Comparison of ENCODE assay signal across 8 cellular contexts in the genomic region with DNA sequence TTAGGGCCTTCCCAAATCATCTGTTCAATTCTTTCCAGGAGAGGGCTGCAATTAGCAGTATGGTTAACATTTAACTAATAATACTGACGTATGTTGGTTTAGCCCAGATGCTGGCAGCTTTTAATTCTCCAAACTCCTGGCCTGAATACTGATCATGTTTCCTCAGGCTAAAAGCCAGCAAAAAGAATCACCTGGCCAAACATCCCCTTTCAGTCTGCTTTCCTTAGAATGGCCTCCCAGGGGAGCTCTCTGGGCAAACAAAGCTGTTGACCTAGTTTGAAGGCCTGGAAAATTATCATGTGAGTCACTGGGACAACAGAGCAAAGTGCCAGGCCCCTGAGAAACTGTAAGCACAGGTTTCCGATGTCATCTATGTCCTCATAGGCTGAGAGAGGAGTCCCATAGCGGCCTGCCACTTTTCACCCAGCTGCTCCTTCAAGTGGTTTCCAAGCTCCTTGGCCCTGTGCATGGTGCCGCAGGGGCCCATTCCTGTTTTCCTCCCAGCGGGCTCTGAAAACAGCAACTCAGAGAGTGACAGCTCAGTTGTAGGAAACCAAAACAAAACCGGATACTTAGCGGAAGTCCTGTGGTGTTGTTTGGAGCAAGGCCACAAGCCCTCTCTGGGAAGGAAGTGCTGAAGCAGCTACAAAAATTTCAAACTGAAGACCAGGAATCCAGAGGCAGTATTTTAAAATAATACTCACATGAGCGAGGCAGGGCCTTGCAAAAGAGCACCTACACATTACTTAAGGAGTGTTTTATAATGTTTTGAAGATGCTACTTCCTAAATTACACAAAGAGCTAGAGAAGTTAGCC. TPM values are rescaled to one million over a fixed set of nuclear protein-coding genes. Genes with fewer than 3 reads are reported as not detected.
DNase-seq lines count a peak whose midpoint lies in the region; ATAC-seq and TF ChIP-seq lines count a peak whose summit lies in the region.

No MANE protein-coding gene starts in this region.

- peak overlapping the region; percentile 27 to 33 for H3K4me3 ChIP-seq in tibial artery

- peaks cover 0 to 38% (median 25%) of the 10 kb centered on the region in 4 donors for H3K4me1 ChIP-seq in tibial artery

- H3K36me3 ChIP-seq in tibial artery = no peaks in the 10 kb centered on the region

- H3K27me3 ChIP-seq in tibial artery = no peaks in the 10 kb centered on the region

- intact Hi-C loops in Right ventricle myocardium inferior (cut with DNase I) = loop anchor here (2.0 kb wide), 1 partner anchor 40 kb away; a partner anchor contains a TSS
- intact Hi-C loops in tibial artery (cut with DNase I; ENCODE audit: low total_unique reads) = no loop called here

- DNase-seq in GM10266 (ENCODE audit: extremely low spot score) (peak; percentile 24), NCI-H1092 treated with DMSO at 0.1 percent for 48 hours (lab: John Stamatoyannopoulos, UW) (peak; percentile 99), SKM-1 (lab: John Stamatoyannopoulos, UW; ENCODE audit: unreplicated experiment) (peak; percentile 56), amniotic epithelial cell (ENCODE audit: low read depth) (peak; percentile 86), Right ventricle myocardium inferior (ENCODE audit: missing footprints) (peak; percentile 86), omental fat pad (ENCODE audit: low spot score) (peak; percentile 29), tibial artery (peak; percentile 96 to 97)

- peak overlapping the region; percentile 74 to 76 for H3K27ac ChIP-seq in tibial artery

- ATAC-seq in Right ventricle myocardium inferior (peak; percentile 91), omental fat pad (ENCODE audit: low FRiP score) (peak; percentile 69), HG03159 (IDR thresholded peaks at IDR 0.05; ENCODE audit: unreplicated experiment) (no peak)

- no peaks in the 10 kb centered on the region for H3K9me3 ChIP-seq in tibial artery

- TF ChIP-seq CTCF in GM10266 (IDR thresholded peaks at IDR 0.05; ENCODE audit: control insufficient read depth, insufficient read depth, low read depth, missing control alignments) (no peak), omental fat pad (IDR thresholded peaks at IDR 0.05) (no peak), tibial artery (IDR thresholded peaks at IDR 0.05) (no peak)

RNA-seq across cellular contexts. Expression of a gene that starts 36.5 kb away (rescaled TPM):
- total RNA-seq in Right ventricle myocardium inferior (161 TPM), omental fat pad (100 to 1,000 TPM; 142 to 191 (median 158) TPM)

RNA-seq across cellular contexts. Expression of a gene that starts 40.7 kb away (rescaled TPM):
- 12.7 TPM for total RNA-seq in Right ventricle myocardium inferior
- 10 to 100 TPM; 38.8 to 64.8 (median 52.3) TPM for total RNA-seq in omental fat pad

Comparison
In these comparisons a context has a peak if more than half of its experiments do, and no peak if none do; other contexts are left out.
1. DNase-seq: peak in every context shown above with its lines; median percentile 99 in NCI-H1092 treated with DMSO at 0.1 percent for 48 hours; 96 in tibial artery; 86 in amniotic epithelial cell; 86 in Right ventricle myocardium inferior; 56 in SKM-1; 29 in omental fat pad; 24 in GM10266.